In genomic region chr13:93002071-93002470, GRCh38 we compare ENCODE assay signal across 2 cellular contexts.
TF ChIP-seq lines count a peak whose summit lies in the region.

No MANE protein-coding gene starts in this region.

TF ChIP-seq in IMR-90, 13 proteins besides CTCF, POLR2A, EP300 and RAD21 (continued from another document):
- TF ChIP-seq CEBPB (IDR thresholded peaks at IDR 0.05; ENCODE audit: low read depth, low read length) (peak; percentile 87), FOS (IDR thresholded peaks at IDR 0.05; ENCODE audit: low read depth, low read length) (no peak)

TF ChIP-seq in K562, 482 proteins besides CTCF, POLR2A, EP300 and RAD21 (continued from another document):
- TF ChIP-seq ESRRB (CRISPR knock-in tag; IDR thresholded peaks at IDR 0.05; ENCODE audit: borderline replicate concordance): no peak
TF ChIP-seq in K562: peak in this region for 2.
